ENCODE assay signal across 11 cellular contexts in genomic region chr19:47187023-47187655, GRCh38. TPM values are rescaled to one million over a fixed set of nuclear protein-coding genes. Genes with fewer than 3 reads are reported as not detected.
DNase-seq lines count a peak whose midpoint lies in the region; ATAC-seq and TF ChIP-seq lines count a peak whose summit lies in the region.
"Had no signal": no experiment of that assay in that cellular context is flagged by ENCODE, and none has a peak within 500 bp of the region (broad histone marks: within the 10 kb centered on the region; RNA-seq: fewer than 3 reads in every experiment).

No MANE protein-coding gene starts in this region.

- H3K9me3 Mint-ChIP-seq in WTC11 (no peaks in the 10 kb centered on the region), neural progenitor cell (no peaks in the 10 kb centered on the region)

- CTCF ChIA-PET in WTC11 (lab: Charles Lee) = interaction anchor here (0.6 to 2.5 kb wide), 5 partner anchors 13 to 108 kb away, joined by 3 to 13 read pairs (median 4); no protein-coding TSS in a partner anchor

- no peaks in the 10 kb centered on the region for H3K27me3 Mint-ChIP-seq in WTC11 (ENCODE audit: low read depth)
- H3K27me3 Mint-ChIP-seq in neural progenitor cell (ENCODE audit: insufficient read depth, low read depth) = no peaks in the 10 kb centered on the region

- peak; percentile 3 for ATAC-seq in GM18520 (IDR thresholded peaks at IDR 0.05; ENCODE audit: unreplicated experiment)
- ATAC-seq in HG02678 (IDR thresholded peaks at IDR 0.05; ENCODE audit: unreplicated experiment) = peak; percentile 20
- no peak for ATAC-seq in WTC11

- no peak overlapping the region for H3K4me3 ChIP-seq in neural progenitor cell
- H3K4me3 ChIP-seq in WERI-Rb-1 (ENCODE audit: low read depth, low read length) = no peak overlapping the region
- H3K4me3 ChIP-seq: mucosa of descending colon had no signal

- H3K27ac Mint-ChIP-seq in WTC11 (peak overlapping the region; percentile 50), neural progenitor cell (peak overlapping the region; percentile 79)

- POLR2A ChIA-PET in WTC11 (lab: Charles Lee) = interaction anchor here (0.6 kb wide), 1 partner anchor 39 kb away, joined by 4 read pairs; no protein-coding TSS in a partner anchor

- H2AFZ ChIP-seq in neural progenitor cell (replicated peaks) = no peak overlapping the region

- peaks cover 4% of the 10 kb centered on the region for H3F3A ChIP-seq in neural progenitor cell (ENCODE audit: low read depth)

- peaks cover 63% of the 10 kb centered on the region for H3K79me2 ChIP-seq in neural progenitor cell (ENCODE audit: low read depth)

- H3K36me3 ChIP-seq in neural progenitor cell (no peaks in the 10 kb centered on the region), WERI-Rb-1 (peaks cover 92% of the 10 kb centered on the region)

- H3K9ac ChIP-seq in neural progenitor cell = no peak overlapping the region

- H3K4me3 Mint-ChIP-seq in WTC11 = no peak overlapping the region
- no peak overlapping the region for H3K4me3 Mint-ChIP-seq in neural progenitor cell

- no peaks in the 10 kb centered on the region for H3K4me1 ChIP-seq in neural progenitor cell

- no peak for DNase-seq in WTC11 (ENCODE audit: low spot score)
- DNase-seq in neural progenitor cell (ENCODE audit: low spot score) = no peak
- no peak for DNase-seq in WERI-Rb-1
- DNase-seq in NCI-H2196 treated with DMSO at 0.1 percent for 48 hours (lab: John Stamatoyannopoulos, UW; ENCODE audit: unreplicated experiment) = no peak
- no peak for DNase-seq in effector CD4-positive, alpha-beta T cell
- DNase-seq in LoVo (ENCODE audit: low spot score) = no peak
- DNase-seq: amniotic stem cell, NCI-H1092 treated with DMSO at 0.1 percent for 48 hours had no signal

- TF ChIP-seq CTCF in WTC11 (IDR thresholded peaks at IDR 0.05) (no peak), neural progenitor cell (IDR thresholded peaks at IDR 0.05) (no peak), WERI-Rb-1 (IDR thresholded peaks at IDR 0.05; ENCODE audit: low read depth, low read length) (no peak)

- H4K20me1 ChIP-seq in neural progenitor cell (ENCODE audit: low read depth) = peaks cover 81% of the 10 kb centered on the region

- H3K36me3 Mint-ChIP-seq in WTC11 = peaks cover 38% of the 10 kb centered on the region
- H3K36me3 Mint-ChIP-seq in neural progenitor cell = peaks cover 30% of the 10 kb centered on the region

- no peaks in the 10 kb centered on the region for H3K9me3 ChIP-seq in neural progenitor cell (ENCODE audit: low read depth)
- no peaks in the 10 kb centered on the region for H3K9me3 ChIP-seq in WERI-Rb-1 (ENCODE audit: severe bottlenecking)
- H3K9me3 ChIP-seq: mucosa of descending colon had no signal

- H3K27ac ChIP-seq in neural progenitor cell = no peak overlapping the region
- H3K27ac ChIP-seq in WERI-Rb-1 = no peak overlapping the region

- no peaks in the 10 kb centered on the region for H3K27me3 ChIP-seq in neural progenitor cell
- no peaks in the 10 kb centered on the region for H3K27me3 ChIP-seq in WERI-Rb-1 (ENCODE audit: insufficient read depth, low read depth, severe bottlenecking)

- H3K4me2 ChIP-seq in neural progenitor cell = no peak overlapping the region

- H3K4me1 Mint-ChIP-seq in WTC11 (peaks cover 13% of the 10 kb centered on the region; the same call in 1 of the 2 replicates), neural progenitor cell (peaks cover 35% of the 10 kb centered on the region)

TF ChIP-seq in WTC11, 78 proteins besides CTCF, POLR2A, EP300 and RAD21 (continues in another document):
- TF ChIP-seq ZNF423 (CRISPR knock-in tag; IDR thresholded peaks at IDR 0.05) (no peak), RORB (CRISPR knock-in tag; IDR thresholded peaks at IDR 0.05) (no peak), SOX15 (CRISPR knock-in tag; IDR thresholded peaks at IDR 0.05) (no peak), ZBTB43 (CRISPR knock-in tag; IDR thresholded peaks at IDR 0.05) (no peak), ZNF219 (CRISPR knock-in tag; IDR thresholded peaks at IDR 0.05; ENCODE audit: borderline replicate concordance) (no peak), JAZF1 (CRISPR knock-in tag; IDR thresholded peaks at IDR 0.05) (no peak), NFATC4 (CRISPR knock-in tag; IDR thresholded peaks at IDR 0.05) (no peak), ZNF121 (CRISPR knock-in tag; IDR thresholded peaks at IDR 0.05) (no peak)
- TF ChIP-seq, protein P1, sequence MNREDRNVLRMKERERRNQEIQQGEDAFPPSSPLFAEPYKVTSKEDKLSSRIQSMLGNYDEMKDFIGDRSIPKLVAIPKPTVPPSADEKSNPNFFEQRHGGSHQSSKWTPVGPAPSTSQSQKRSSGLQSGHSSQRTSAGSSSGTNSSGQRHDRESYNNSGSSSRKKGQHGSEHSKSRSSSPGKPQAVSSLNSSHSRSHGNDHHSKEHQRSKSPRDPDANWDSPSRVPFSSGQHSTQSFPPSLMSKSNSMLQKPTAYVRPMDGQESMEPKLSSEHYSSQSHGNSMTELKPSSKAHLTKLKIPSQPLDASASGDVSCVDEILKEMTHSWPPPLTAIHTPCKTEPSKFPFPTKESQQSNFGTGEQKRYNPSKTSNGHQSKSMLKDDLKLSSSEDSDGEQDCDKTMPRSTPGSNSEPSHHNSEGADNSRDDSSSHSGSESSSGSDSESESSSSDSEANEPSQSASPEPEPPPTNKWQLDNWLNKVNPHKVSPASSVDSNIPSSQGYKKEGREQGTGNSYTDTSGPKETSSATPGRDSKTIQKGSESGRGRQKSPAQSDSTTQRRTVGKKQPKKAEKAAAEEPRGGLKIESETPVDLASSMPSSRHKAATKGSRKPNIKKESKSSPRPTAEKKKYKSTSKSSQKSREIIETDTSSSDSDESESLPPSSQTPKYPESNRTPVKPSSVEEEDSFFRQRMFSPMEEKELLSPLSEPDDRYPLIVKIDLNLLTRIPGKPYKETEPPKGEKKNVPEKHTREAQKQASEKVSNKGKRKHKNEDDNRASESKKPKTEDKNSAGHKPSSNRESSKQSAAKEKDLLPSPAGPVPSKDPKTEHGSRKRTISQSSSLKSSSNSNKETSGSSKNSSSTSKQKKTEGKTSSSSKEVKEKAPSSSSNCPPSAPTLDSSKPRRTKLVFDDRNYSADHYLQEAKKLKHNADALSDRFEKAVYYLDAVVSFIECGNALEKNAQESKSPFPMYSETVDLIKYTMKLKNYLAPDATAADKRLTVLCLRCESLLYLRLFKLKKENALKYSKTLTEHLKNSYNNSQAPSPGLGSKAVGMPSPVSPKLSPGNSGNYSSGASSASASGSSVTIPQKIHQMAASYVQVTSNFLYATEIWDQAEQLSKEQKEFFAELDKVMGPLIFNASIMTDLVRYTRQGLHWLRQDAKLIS (CRISPR knock-in tag; IDR thresholded peaks at IDR 0.05; ENCODE audit: borderline replicate concordance) = no peak
- TF ChIP-seq, protein P2, sequence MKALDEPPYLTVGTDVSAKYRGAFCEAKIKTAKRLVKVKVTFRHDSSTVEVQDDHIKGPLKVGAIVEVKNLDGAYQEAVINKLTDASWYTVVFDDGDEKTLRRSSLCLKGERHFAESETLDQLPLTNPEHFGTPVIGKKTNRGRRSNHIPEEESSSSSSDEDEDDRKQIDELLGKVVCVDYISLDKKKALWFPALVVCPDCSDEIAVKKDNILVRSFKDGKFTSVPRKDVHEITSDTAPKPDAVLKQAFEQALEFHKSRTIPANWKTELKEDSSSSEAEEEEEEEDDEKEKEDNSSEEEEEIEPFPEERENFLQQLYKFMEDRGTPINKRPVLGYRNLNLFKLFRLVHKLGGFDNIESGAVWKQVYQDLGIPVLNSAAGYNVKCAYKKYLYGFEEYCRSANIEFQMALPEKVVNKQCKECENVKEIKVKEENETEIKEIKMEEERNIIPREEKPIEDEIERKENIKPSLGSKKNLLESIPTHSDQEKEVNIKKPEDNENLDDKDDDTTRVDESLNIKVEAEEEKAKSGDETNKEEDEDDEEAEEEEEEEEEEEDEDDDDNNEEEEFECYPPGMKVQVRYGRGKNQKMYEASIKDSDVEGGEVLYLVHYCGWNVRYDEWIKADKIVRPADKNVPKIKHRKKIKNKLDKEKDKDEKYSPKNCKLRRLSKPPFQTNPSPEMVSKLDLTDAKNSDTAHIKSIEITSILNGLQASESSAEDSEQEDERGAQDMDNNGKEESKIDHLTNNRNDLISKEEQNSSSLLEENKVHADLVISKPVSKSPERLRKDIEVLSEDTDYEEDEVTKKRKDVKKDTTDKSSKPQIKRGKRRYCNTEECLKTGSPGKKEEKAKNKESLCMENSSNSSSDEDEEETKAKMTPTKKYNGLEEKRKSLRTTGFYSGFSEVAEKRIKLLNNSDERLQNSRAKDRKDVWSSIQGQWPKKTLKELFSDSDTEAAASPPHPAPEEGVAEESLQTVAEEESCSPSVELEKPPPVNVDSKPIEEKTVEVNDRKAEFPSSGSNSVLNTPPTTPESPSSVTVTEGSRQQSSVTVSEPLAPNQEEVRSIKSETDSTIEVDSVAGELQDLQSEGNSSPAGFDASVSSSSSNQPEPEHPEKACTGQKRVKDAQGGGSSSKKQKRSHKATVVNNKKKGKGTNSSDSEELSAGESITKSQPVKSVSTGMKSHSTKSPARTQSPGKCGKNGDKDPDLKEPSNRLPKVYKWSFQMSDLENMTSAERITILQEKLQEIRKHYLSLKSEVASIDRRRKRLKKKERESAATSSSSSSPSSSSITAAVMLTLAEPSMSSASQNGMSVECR (CRISPR knock-in tag; IDR thresholded peaks at IDR 0.05; ENCODE audit: borderline replicate concordance) = no peak

RNA-seq across cellular contexts. Expression of gene BBC3, which starts 43.9 kb away (rescaled TPM):
- total RNA-seq in WTC11 (2021) (29.4 to 49.5 TPM (median 32.2 TPM) in 3 replicates), neural progenitor cell (ENCODE audit: low replicate concordance) (2.8 and 19.1 TPM in 2 replicates)

RNA-seq across cellular contexts. Expression of gene SAE1, which starts 56.5 kb away (rescaled TPM):
- 215 to 224 TPM (median 221 TPM) in 3 replicates for total RNA-seq in WTC11 (2021)
- total RNA-seq in neural progenitor cell (ENCODE audit: low replicate concordance) = 258 and 305 TPM in 2 replicates
